ENCODE assay signal across 16 cellular contexts in genomic region chr6:1678966-1679690, GRCh38.
A peak's percentile ranks its signal among the peaks of the same experiment; 100 is the strongest.
DNase-seq lines count a peak whose midpoint lies in the region; ATAC-seq and TF ChIP-seq lines count a peak whose summit lies in the region.
"Had no signal": no experiment of that assay in that cellular context is flagged by ENCODE, and none has a peak within 500 bp of the region (broad histone marks: within the 10 kb centered on the region; RNA-seq: fewer than 3 reads in every experiment).

No MANE protein-coding gene starts in this region.

- ATAC-seq in left ventricle myocardium superior (peak; percentile 96), thoracic aorta (ENCODE audit: insufficient number of reproducible peaks, low FRiP score, low read depth) (peak; percentile 33), HG03571 (IDR thresholded peaks at IDR 0.05; ENCODE audit: unreplicated experiment) (no peak), HG02623 (IDR thresholded peaks at IDR 0.05; ENCODE audit: unreplicated experiment) (no peak)
- ATAC-seq in stimulated activated effector memory CD8-positive, alpha-beta T cell treated with anti-CD3 and anti-CD28 coated beads, Interleukin-12 subunit alpha, Interleukin-12 subunit beta, amount 100 ng/mL, for 72 hours = no peak
- ATAC-seq: natural killer cell had no signal

- no peaks in the 10 kb centered on the region for H3K36me3 Mint-ChIP-seq in stimulated activated effector memory CD8-positive, alpha-beta T cell treated with anti-CD3 and anti-CD28 coated beads, Interleukin-12 subunit alpha, Interleukin-12 subunit beta, amount 100 ng/mL, for 72 hours
- H3K36me3 Mint-ChIP-seq: natural killer cell had no signal

- H3K4me1 ChIP-seq in PC-9 (replicated peaks; ENCODE audit: insufficient read depth) (peaks cover 13% of the 10 kb centered on the region; the same call in 1 of the 2 replicates), thoracic aorta (ENCODE audit: control insufficient read depth in 1 of 2, low read depth in 2 of 2) (peaks cover 9 to 21% of the 10 kb centered on the region in 2 donors)

- POLR2A ChIA-PET in PC-9 (lab: Charles Lee; ENCODE audit: unreplicated experiment) = interaction anchor here (0.5 to 0.6 kb wide), 3 partner anchors 8 to 482 kb away, joined by 3 to 9 read pairs (median 6); no protein-coding TSS in a partner anchor

- H3K4me1 Mint-ChIP-seq in stimulated activated effector memory CD8-positive, alpha-beta T cell treated with anti-CD3 and anti-CD28 coated beads, Interleukin-12 subunit alpha, Interleukin-12 subunit beta, amount 100 ng/mL, for 72 hours = peaks cover 6% of the 10 kb centered on the region
- H3K4me1 Mint-ChIP-seq: IgD-negative memory B cell, natural killer cell had no signal

- DNase-seq in DMS53 (lab: John Stamatoyannopoulos, UW) (peak; percentile 27), DMS53 treated with DMSO at 0.1 percent for 48 hours (lab: John Stamatoyannopoulos, UW; ENCODE audit: unreplicated experiment) (no peak), PC-9 (no peak), left ventricle myocardium superior (no peak), thoracic aorta (ENCODE audit: low spot score) (no peak)
- DNase-seq in stimulated activated effector memory CD8-positive, alpha-beta T cell treated with anti-CD3 and anti-CD28 coated beads, Interleukin-12 subunit alpha, Interleukin-12 subunit beta, amount 100 ng/mL, for 72 hours (ENCODE audit: low spot score in 2 of 2) = no peak
- DNase-seq: 8988T; CD4-positive, alpha-beta memory T cell; HCEC 1CT; kidney; natural killer cell; NCI-H1436 had no signal

- CTCF ChIA-PET in PC-9 (lab: Charles Lee) = interaction anchor here (0.6 kb wide), 1 partner anchor 9 kb away, joined by 3 read pairs; no protein-coding TSS in a partner anchor

- no peaks in the 10 kb centered on the region for H3K9me3 Mint-ChIP-seq in stimulated activated effector memory CD8-positive, alpha-beta T cell treated with anti-CD3 and anti-CD28 coated beads, Interleukin-12 subunit alpha, Interleukin-12 subunit beta, amount 100 ng/mL, for 72 hours
- H3K9me3 Mint-ChIP-seq: natural killer cell had no signal

- H3K4me3 Mint-ChIP-seq in stimulated activated effector memory CD8-positive, alpha-beta T cell treated with anti-CD3 and anti-CD28 coated beads, Interleukin-12 subunit alpha, Interleukin-12 subunit beta, amount 100 ng/mL, for 72 hours = no peak overlapping the region
- H3K4me3 Mint-ChIP-seq: CD4-positive, alpha-beta memory T cell; IgD-negative memory B cell; natural killer cell had no signal

- H3K9me2 ChIP-seq in PC-9 (ENCODE audit: insufficient read depth) = no peaks in the 10 kb centered on the region

- no peaks in the 10 kb centered on the region for H3K79me2 ChIP-seq in PC-9 (ENCODE audit: low read depth)

- no peaks in the 10 kb centered on the region for H3F3A ChIP-seq in PC-9 (ENCODE audit: insufficient read depth, low read depth)

- H2AFZ ChIP-seq in PC-9 = no peak overlapping the region

- H3K4me2 ChIP-seq in PC-9 = 0 out of 2 replicates have a peak overlapping the region, but pooled peaks have one; percentile 36

- H3K27ac Mint-ChIP-seq in stimulated activated effector memory CD8-positive, alpha-beta T cell treated with anti-CD3 and anti-CD28 coated beads, Interleukin-12 subunit alpha, Interleukin-12 subunit beta, amount 100 ng/mL, for 72 hours = no peak overlapping the region
- H3K27ac Mint-ChIP-seq: CD4-positive, alpha-beta memory T cell; IgD-negative memory B cell; natural killer cell had no signal

- H3K27me3 ChIP-seq in PC-9 (ENCODE audit: insufficient read depth, low read depth) (no peaks in the 10 kb centered on the region), thoracic aorta (replicated peaks; ENCODE audit: insufficient read depth) (no peaks in the 10 kb centered on the region)

- no peaks in the 10 kb centered on the region for H3K9me3 ChIP-seq in PC-9 (ENCODE audit: insufficient read depth, low read depth)
- H3K9me3 ChIP-seq in thoracic aorta = no peaks in the 10 kb centered on the region

- H4K20me1 ChIP-seq in PC-9 (ENCODE audit: insufficient read depth) = no peaks in the 10 kb centered on the region

- TF ChIP-seq CTCF in PC-9 (conservative IDR thresholded peaks at IDR 0.05) (no peak), thoracic aorta (IDR thresholded peaks at IDR 0.05) (no peak)

- intact Hi-C loops in PC-9 (cut with micrococcal nuclease; ENCODE audit: unreplicated experiment) = loop anchor here (1.0 kb wide), 1 partner anchor 9 kb away; no protein-coding TSS in a partner anchor
- intact Hi-C loops in left ventricle myocardium superior (cut with micrococcal nuclease) = no loop called here

- H3K27ac ChIP-seq in PC-9 (0 out of 2 replicates have a peak overlapping the region, but pooled peaks have one; percentile 6), thoracic aorta (peak overlapping the region; percentile 37 to 38)

- H3K36me3 ChIP-seq in PC-9 (ENCODE audit: low read depth) = no peaks in the 10 kb centered on the region
- no peaks in the 10 kb centered on the region for H3K36me3 ChIP-seq in thoracic aorta

- no TSS peak for BruUV-seq in PC-9 (replicated peaks; lab: Mats Ljungman, UMichigan)

- H3K4me3 ChIP-seq in PC-9 = no peak overlapping the region
- no peak overlapping the region for H3K4me3 ChIP-seq in thoracic aorta
- H3K4me3 ChIP-seq: skin epidermis had no signal

Comparison
In these comparisons a context has a peak if more than half of its experiments do, and no peak if none do; other contexts are left out.
1. ATAC-seq: peak in left ventricle myocardium superior (single experiment) and thoracic aorta (single experiment); none in stimulated activated effector memory CD8-positive, alpha-beta T cell treated with anti-CD3 and anti-CD28 coated beads, Interleukin-12 subunit alpha, Interleukin-12 subunit beta, amount 100 ng/mL, for 72 hours (single experiment), HG03571 (single experiment) and HG02623 (single experiment).